In genomic region chr11:67466962-67467771, GRCh38 we compare ENCODE assay signal across 11 cellular contexts. TPM values are rescaled to one million over a fixed set of nuclear protein-coding genes. Genes with fewer than 3 reads are reported as not detected.
DNase-seq lines count a peak whose midpoint lies in the region; ATAC-seq, FAIRE-seq and TF ChIP-seq lines count a peak whose summit lies in the region.
"Had no signal": no experiment of that assay in that cellular context is flagged by ENCODE, and none has a peak within 500 bp of the region (broad histone marks: within the 10 kb centered on the region; RNA-seq: fewer than 3 reads in every experiment).

No MANE protein-coding gene starts in this region.

- peaks cover 4% of the 10 kb centered on the region for H3K36me3 Mint-ChIP-seq in endodermal cell (ENCODE audit: low read depth)

- H3K36me3 ChIP-seq in DOHH2 (ENCODE audit: control insufficient read depth, low read length) (peaks cover 21% of the 10 kb centered on the region), Panc1 (ENCODE audit: control insufficient read depth, insufficient read depth, low read length) (peaks cover 2% of the 10 kb centered on the region; the same call in 1 of the 2 replicates), endodermal cell (ENCODE audit: control insufficient read depth, insufficient read depth, low read length) (no peaks in the 10 kb centered on the region), trophoblast cell (ENCODE audit: control insufficient read depth in 1 of 2, insufficient read depth in 2 of 2, low read length in 2 of 2) (no peaks in the 10 kb centered on the region)
- H3K36me3 ChIP-seq: gastrocnemius medialis, ovary had no signal

- peaks cover 23% of the 10 kb centered on the region for H3K79me1 ChIP-seq in trophoblast cell (ENCODE audit: low read length)

- H2BK12ac ChIP-seq in trophoblast cell (ENCODE audit: low read length) = no peak overlapping the region

- no peaks in the 10 kb centered on the region for H3K9me3 Mint-ChIP-seq in endodermal cell

- no peak overlapping the region for H2BK120ac ChIP-seq in trophoblast cell (ENCODE audit: insufficient read depth, low read length, poor library complexity)

- POLR2A ChIA-PET in Panc1 (lab: Charles Lee) = no interaction called here

- no peaks in the 10 kb centered on the region for H3K9me3 ChIP-seq in DOHH2 (ENCODE audit: control insufficient read depth, insufficient read depth, low read length)
- H3K9me3 ChIP-seq in Panc1 (ENCODE audit: control insufficient read depth, insufficient read depth, low read depth, low read length) = no peaks in the 10 kb centered on the region
- no peaks in the 10 kb centered on the region for H3K9me3 ChIP-seq in endodermal cell (ENCODE audit: control insufficient read depth, low read length)
- H3K9me3 ChIP-seq in trophoblast cell (ENCODE audit: insufficient read depth, low read depth, low read length) = peaks cover 2% of the 10 kb centered on the region
- H3K9me3 ChIP-seq: gastrocnemius medialis, ovary had no signal

- H3K9ac ChIP-seq in endodermal cell (ENCODE audit: extremely low read depth, low read length, poor library complexity, severe bottlenecking) (no peak overlapping the region), trophoblast cell (ENCODE audit: low read length) (no peak overlapping the region)

- BruUV-seq in Panc1 (replicated peaks; lab: Mats Ljungman, UMichigan) = no TSS peak

- no peak overlapping the region for H4K91ac ChIP-seq in trophoblast cell (ENCODE audit: low read depth, low read length)

- H4K8ac ChIP-seq in trophoblast cell (ENCODE audit: low read depth, low read length) = no peak overlapping the region

- H3K27ac Mint-ChIP-seq in endodermal cell = no peak overlapping the region

- H3K18ac ChIP-seq in trophoblast cell (ENCODE audit: low read length) = no peak overlapping the region

- H3F3A ChIP-seq in DOHH2 (ENCODE audit: control insufficient read depth, insufficient read depth) = peaks cover 3% of the 10 kb centered on the region; the same call in 1 of the 2 replicates

- H3K4me1 ChIP-seq in DOHH2 (ENCODE audit: control insufficient read depth, low read length) (peaks cover 66% of the 10 kb centered on the region), Panc1 (ENCODE audit: control insufficient read depth, insufficient read depth, low read length) (peaks cover 43% of the 10 kb centered on the region), endodermal cell (ENCODE audit: control insufficient read depth, insufficient read depth, low read length) (no peaks in the 10 kb centered on the region), trophoblast cell (ENCODE audit: control insufficient read depth in 1 of 2, insufficient read depth in 2 of 2, low read length in 2 of 2) (peaks cover 18 to 28% of the 10 kb centered on the region in 2 experiments)

- in situ Hi-C loops in Panc1 (cut with HindIII; ENCODE audit: low pct_unique_long_range_greater_than_20kb, low sequenced_read_pairs) = no loop called here

- WGBS in endodermal cell (ENCODE audit: insufficient coverage in 1 of 2, insufficient read length in 1 of 2), 2 experiments = 87 to 90% methylated on average over 5 to 11 of the region's 11 CpGs
- no CpG with 5 or more reads among the region's 11 CpGs for WGBS in trophoblast cell (ENCODE audit: extremely low coverage, insufficient coverage, insufficient read length)

- H3K4me2 ChIP-seq in DOHH2 (ENCODE audit: low read length) = peak overlapping the region; percentile 95
- H3K4me2 ChIP-seq in trophoblast cell (ENCODE audit: low read length) = no peak overlapping the region

- no peak overlapping the region for H3K4ac ChIP-seq in trophoblast cell (ENCODE audit: low read depth, low read length)

- FAIRE-seq in GM19239 (lab: Jason Lieb, UNC) = no peak

- no peak for TF ChIP-seq CTCF in DOHH2 (IDR thresholded peaks at IDR 0.05; ENCODE audit: low read depth, low read length, poor library complexity, severe bottlenecking)
- no peak for TF ChIP-seq CTCF in Panc1 (IDR thresholded peaks at IDR 0.05)
- no peak for TF ChIP-seq CTCF in endodermal cell (conservative IDR thresholded peaks at IDR 0.05)

- H3K27ac ChIP-seq in DOHH2 (ENCODE audit: low read depth, low read length) (peak overlapping the region; percentile 39), Panc1 (ENCODE audit: low read length) (peak overlapping the region; percentile 52), endodermal cell (ENCODE audit: low read depth, low read length) (no peak overlapping the region), trophoblast cell (ENCODE audit: low read depth, low read length) (no peak overlapping the region)

- H3K4me3 ChIP-seq in DOHH2 (ENCODE audit: low read length) = peak overlapping the region; percentile 77
- H3K4me3 ChIP-seq in Panc1 (ENCODE audit: low read depth in 2 of 2, low read length in 2 of 2) = no peak overlapping the region
- H3K4me3 ChIP-seq in endodermal cell (ENCODE audit: low read length) = no peak overlapping the region
- H3K4me3 ChIP-seq in trophoblast cell (ENCODE audit: low read depth, low read length) = no peak overlapping the region

- CTCF ChIA-PET in Panc1 (lab: Charles Lee) = no interaction called here

- H3K4me3 Mint-ChIP-seq in endodermal cell = peak overlapping the region; percentile 85

- H3K79me2 ChIP-seq in DOHH2 (ENCODE audit: control insufficient read depth, low read length) (peaks cover 28% of the 10 kb centered on the region), trophoblast cell (ENCODE audit: control insufficient read depth, insufficient read depth, low read length, poor library complexity) (peaks cover 15% of the 10 kb centered on the region)

- H4K12ac ChIP-seq in trophoblast cell (ENCODE audit: low read depth, low read length) = peak overlapping the region; percentile 22

- H2AK5ac ChIP-seq in trophoblast cell (ENCODE audit: low read length) = peak overlapping the region; percentile 27

- H2BK5ac ChIP-seq in trophoblast cell (ENCODE audit: low read depth, low read length, poor library complexity) = no peak overlapping the region

- H4K20me1 ChIP-seq in DOHH2 (ENCODE audit: control insufficient read depth, insufficient read depth, low read depth, low read length) = no peaks in the 10 kb centered on the region

- DNase-seq in Panc1 (ENCODE audit: low read depth, low spot score) (no peak), endodermal cell (no peak), trophoblast cell (no peak), foreskin melanocyte (no peak), GM19239 (ENCODE audit: insufficient read length, low spot score) (no peak), cerebellum (ENCODE audit: low spot score) (no peak), SIG-M5 treated with dmso at 0.1 percent for 504 hours (lab: John Stamatoyannopoulos, UW; ENCODE audit: unreplicated experiment) (no peak)
- DNase-seq: activated gamma-delta T cell, gastrocnemius medialis had no signal

- no peak for ATAC-seq in Panc1
- ATAC-seq: gastrocnemius medialis had no signal

- no peak overlapping the region for H3K23ac ChIP-seq in trophoblast cell (ENCODE audit: low read length)

- H3K27me3 ChIP-seq in DOHH2 (ENCODE audit: control insufficient read depth, low read length) (no peaks in the 10 kb centered on the region), Panc1 (ENCODE audit: control insufficient read depth, insufficient read depth, low read length) (no peaks in the 10 kb centered on the region), endodermal cell (ENCODE audit: control insufficient read depth, insufficient read depth, low read length, poor library complexity, severe bottlenecking) (no peaks in the 10 kb centered on the region), trophoblast cell (ENCODE audit: insufficient read depth, low read length) (no peaks in the 10 kb centered on the region)
- H3K27me3 ChIP-seq: gastrocnemius medialis, ovary had no signal

- no peaks in the 10 kb centered on the region for H3K27me3 Mint-ChIP-seq in endodermal cell (ENCODE audit: insufficient read depth)

- H3K14ac ChIP-seq in trophoblast cell (ENCODE audit: low read length) = no peak overlapping the region

- no peaks in the 10 kb centered on the region for H3K9me2 ChIP-seq in DOHH2 (replicated peaks; ENCODE audit: control insufficient read depth, low read length)

- H2AFZ ChIP-seq in trophoblast cell (ENCODE audit: insufficient read depth, low read length, poor library complexity) = no peak overlapping the region

- H3K4me1 Mint-ChIP-seq in endodermal cell = peaks cover 9% of the 10 kb centered on the region

- intact Hi-C loops in Panc1 (cut with micrococcal nuclease; ENCODE audit: unreplicated experiment) = no loop called here

RNA-seq across cellular contexts. Expression of gene TMEM134, which starts 1.9 kb away (rescaled TPM):
- 65.0 TPM for total RNA-seq in Panc1 (2021; ENCODE audit: unreplicated experiment)
- polyA plus RNA-seq in Panc1 (2012; ENCODE audit: insufficient read length) = 100 TPM
- total RNA-seq in endodermal cell = 10 to 100 TPM; 67.4 to 87.8 TPM
- polyA plus RNA-seq in endodermal cell (2013, experiment 1 of 2) = 60.9 TPM
- polyA plus RNA-seq in endodermal cell (2013, experiment 2 of 2) = 57.1 TPM
- 41.8 and 42.9 TPM in 2 replicates for polyA plus RNA-seq in trophoblast cell (2013)
- total RNA-seq in cerebellum = 12.3 TPM

RNA-seq across cellular contexts. Expression of gene CABP4, which starts 12.0 kb away (rescaled TPM):
- total RNA-seq in Panc1 (2021; ENCODE audit: unreplicated experiment) (not detected), endodermal cell (not detected), cerebellum (0.27 TPM)
- 0.70 TPM for polyA plus RNA-seq in Panc1 (2012; ENCODE audit: insufficient read length)
- not detected for polyA plus RNA-seq in endodermal cell (2013, experiment 1 of 2)
- polyA plus RNA-seq in endodermal cell (2013, experiment 2 of 2) = not detected
- 0.03 and 0.07 TPM in 2 replicates for polyA plus RNA-seq in trophoblast cell (2013)

RNA-seq across cellular contexts. Expression of gene GPR152, which starts 14.6 kb away (rescaled TPM):
- total RNA-seq in Panc1 (2021; ENCODE audit: unreplicated experiment) (not detected), endodermal cell (not detected), cerebellum (not detected)
- polyA plus RNA-seq in Panc1 (2012; ENCODE audit: insufficient read length) = not detected
- not detected for polyA plus RNA-seq in endodermal cell (2013, experiment 1 of 2)
- polyA plus RNA-seq in endodermal cell (2013, experiment 2 of 2) = not detected
- polyA plus RNA-seq in trophoblast cell (2013) = not detected in 2 replicates
- total RNA-seq: gastrocnemius medialis had no signal
- polyA plus RNA-seq: ovary had no signal

RNA-seq across cellular contexts. Expression of gene AIP, which starts 15.7 kb away (rescaled TPM):
- total RNA-seq in Panc1 (2021; ENCODE audit: unreplicated experiment) = 87.8 TPM
- polyA plus RNA-seq in Panc1 (2012; ENCODE audit: insufficient read length) = 178 TPM
- 10 to 100 TPM; 27.6 to 33.8 TPM for total RNA-seq in endodermal cell
- polyA plus RNA-seq in endodermal cell (2013, experiment 1 of 2) = 43.1 TPM
- 41.1 TPM for polyA plus RNA-seq in endodermal cell (2013, experiment 2 of 2)
- 33.8 and 34.1 TPM in 2 replicates for polyA plus RNA-seq in trophoblast cell (2013)
- 29.1 TPM for total RNA-seq in cerebellum

RNA-seq across cellular contexts. Expression of gene CORO1B, which starts 23.9 kb away (rescaled TPM):
- total RNA-seq in Panc1 (2021; ENCODE audit: unreplicated experiment) (158 TPM), endodermal cell (100 to 1,000 TPM; 112 to 131 TPM), cerebellum (18.6 TPM)
- polyA plus RNA-seq in Panc1 (2012; ENCODE audit: insufficient read length) = 244 TPM
- 69.5 TPM for polyA plus RNA-seq in endodermal cell (2013, experiment 1 of 2)
- polyA plus RNA-seq in endodermal cell (2013, experiment 2 of 2) = 67.8 TPM
- 122 and 131 TPM in 2 replicates for polyA plus RNA-seq in trophoblast cell (2013)

Comparison
In these comparisons a context has a peak if more than half of its experiments do, and no peak if none do; other contexts are left out.
1. H3K27ac ChIP-seq: peak in DOHH2 (single experiment) and Panc1 (single experiment); none in endodermal cell (single experiment) and trophoblast cell (single experiment).